7 cellular contexts compared by ENCODE assay signal in genomic region chr1:242330865-242331264, GRCh38.
DNase-seq lines count a peak whose midpoint lies in the region; ATAC-seq and TF ChIP-seq lines count a peak whose summit lies in the region.
"Not testable (repeated sequence)": the region's sequence is repeated elsewhere in the genome, so short reads cannot be mapped to it uniquely, and the experiment has no call there.

No MANE protein-coding gene starts in this region.

- TF ChIP-seq CTCF in epithelial cell of esophagus (IDR thresholded peaks at IDR 0.05; ENCODE audit: insufficient read depth, low read depth, low read length, missing control alignments), result not testable (repeated sequence)

- DNase-seq in NAMALWA (ENCODE audit: low spot score) (peak; percentile 2), OCI-M1 (lab: John Stamatoyannopoulos, UW) (peak; percentile 38), epithelial cell of esophagus (ENCODE audit: low read depth) (peak; percentile 32)

- not testable (repeated sequence) for H3K4me3 ChIP-seq in epithelial cell of esophagus (ENCODE audit: low read length)

- ATAC-seq in GM18867 (IDR thresholded peaks at IDR 0.05; ENCODE audit: unreplicated experiment) (peak; percentile 83), GM19468 (IDR thresholded peaks at IDR 0.05; ENCODE audit: extremely low read depth, unreplicated experiment) (peak; percentile 35), HG02970 (IDR thresholded peaks at IDR 0.05; ENCODE audit: low FRiP score, unreplicated experiment) (peak; percentile 67), HG03342 (IDR thresholded peaks at IDR 0.05; ENCODE audit: unreplicated experiment) (peak; percentile 67)
